Comparison of ENCODE assay signal across 8 cellular contexts in genomic region chr20:46568570-46569129, GRCh38. TPM values are rescaled to one million over a fixed set of nuclear protein-coding genes. Genes with fewer than 3 reads are reported as not detected.
DNase-seq lines count a peak whose midpoint lies in the region; ATAC-seq and TF ChIP-seq lines count a peak whose summit lies in the region.

No MANE protein-coding gene starts in this region.

- H3K9me3 ChIP-seq in ovary: no peaks in the 10 kb centered on the region

- H3K4me3 Mint-ChIP-seq in activated naive CD8-positive, alpha-beta T cell treated with anti-CD3 and anti-CD28 coated beads for 36 hours: no peak overlapping the region
- no peak overlapping the region for H3K4me3 Mint-ChIP-seq in activated CD4-positive, alpha-beta memory T cell treated with anti-CD3 and anti-CD28 coated beads, Interleukin-2, amount 10 ng/mL, durations not matched to agents 7 days and 5 days

- POLR2A ChIA-PET in activated CD4-positive, alpha-beta memory T cell treated with anti-CD3 and anti-CD28 coated beads, Interleukin-2, amount 10 ng/mL, durations not matched to agents 7 days and 5 days (lab: Charles Lee): no interaction called here

- no peaks in the 10 kb centered on the region for H3K27me3 ChIP-seq in ovary

- H3K9me3 Mint-ChIP-seq in activated naive CD8-positive, alpha-beta T cell treated with anti-CD3 and anti-CD28 coated beads for 36 hours: no peaks in the 10 kb centered on the region
- peaks cover 3% of the 10 kb centered on the region for H3K9me3 Mint-ChIP-seq in activated CD4-positive, alpha-beta memory T cell treated with anti-CD3 and anti-CD28 coated beads, Interleukin-2, amount 10 ng/mL, durations not matched to agents 7 days and 5 days

- TF ChIP-seq EP300 in ovary (IDR thresholded peaks at IDR 0.05): no peak

- TF ChIP-seq CTCF in epithelial cell of esophagus (IDR thresholded peaks at IDR 0.05; ENCODE audit: insufficient read depth, low read depth, low read length, missing control alignments) (no peak), ovary (IDR thresholded peaks at IDR 0.05) (no peak)

- DNase-seq in DMS79 (lab: John Stamatoyannopoulos, UW): peak; percentile 69
- DNase-seq in NCI-H446 (lab: John Stamatoyannopoulos, UW): peak; percentile 89 to 95
- peak; percentile 51 for DNase-seq in epithelial cell of esophagus (ENCODE audit: low read depth)
- peak; percentile 87 to 94 (median 91) for DNase-seq in ovary
- DNase-seq in activated naive CD8-positive, alpha-beta T cell treated with anti-CD3 and anti-CD28 coated beads for 36 hours: no peak
- DNase-seq in activated CD4-positive, alpha-beta memory T cell treated with anti-CD3 and anti-CD28 coated beads, Interleukin-2, amount 10 ng/mL, durations not matched to agents 7 days and 5 days: no peak

- no peaks in the 10 kb centered on the region for H3K36me3 Mint-ChIP-seq in activated naive CD8-positive, alpha-beta T cell treated with anti-CD3 and anti-CD28 coated beads for 36 hours
- H3K36me3 Mint-ChIP-seq in activated CD4-positive, alpha-beta memory T cell treated with anti-CD3 and anti-CD28 coated beads, Interleukin-2, amount 10 ng/mL, durations not matched to agents 7 days and 5 days (ENCODE audit: low read depth): no peaks in the 10 kb centered on the region

- H3K4me3 ChIP-seq in epithelial cell of esophagus (ENCODE audit: low read length): no peak overlapping the region
- no peak overlapping the region for H3K4me3 ChIP-seq in ovary

- intact Hi-C loops in ovary (cut with DNase I): no loop called here

- ATAC-seq in GM18517 (IDR thresholded peaks at IDR 0.05; ENCODE audit: unreplicated experiment) (no peak), GM19324 (IDR thresholded peaks at IDR 0.05; ENCODE audit: low FRiP score, unreplicated experiment) (no peak)

- CTCF ChIA-PET in activated CD4-positive, alpha-beta memory T cell treated with anti-CD3 and anti-CD28 coated beads, Interleukin-2, amount 10 ng/mL, durations not matched to agents 7 days and 5 days (lab: Charles Lee): interaction anchor here (1.4 kb wide), 1 partner anchor 17 kb away, joined by 5 read pairs; no protein-coding TSS in a partner anchor

- no peaks in the 10 kb centered on the region for H3K36me3 ChIP-seq in ovary

- H3K4me1 ChIP-seq in ovary (ENCODE audit: insufficient read depth): peaks cover 3% of the 10 kb centered on the region

- H3K27ac ChIP-seq in ovary: no peak overlapping the region

- no peak overlapping the region for H3K27ac Mint-ChIP-seq in activated naive CD8-positive, alpha-beta T cell treated with anti-CD3 and anti-CD28 coated beads for 36 hours
- H3K27ac Mint-ChIP-seq in activated CD4-positive, alpha-beta memory T cell treated with anti-CD3 and anti-CD28 coated beads, Interleukin-2, amount 10 ng/mL, durations not matched to agents 7 days and 5 days: no peak overlapping the region

- WGBS in ovary, 3 donors: 9 to 10% (median 9%) methylated on average over 10 of the region's 10 CpGs

- TF ChIP-seq POLR2A in ovary (IDR thresholded peaks at IDR 0.05): no peak

- H3K4me1 Mint-ChIP-seq in activated naive CD8-positive, alpha-beta T cell treated with anti-CD3 and anti-CD28 coated beads for 36 hours: no peaks in the 10 kb centered on the region
- H3K4me1 Mint-ChIP-seq in activated CD4-positive, alpha-beta memory T cell treated with anti-CD3 and anti-CD28 coated beads, Interleukin-2, amount 10 ng/mL, durations not matched to agents 7 days and 5 days: peaks cover 8% of the 10 kb centered on the region

- H3K27me3 Mint-ChIP-seq in activated naive CD8-positive, alpha-beta T cell treated with anti-CD3 and anti-CD28 coated beads for 36 hours: peaks cover 20% of the 10 kb centered on the region
- H3K27me3 Mint-ChIP-seq in activated CD4-positive, alpha-beta memory T cell treated with anti-CD3 and anti-CD28 coated beads, Interleukin-2, amount 10 ng/mL, durations not matched to agents 7 days and 5 days: peaks cover 40% of the 10 kb centered on the region

RNA-seq across cellular contexts. Expression of gene OCSTAMP, which starts 18.2 kb away (rescaled TPM):
- not detected for total RNA-seq in ovary
- polyA plus RNA-seq in ovary: 1 to 10 TPM in 1 of 2 donors, not detected in 1; 2.0 TPM
- not detected for total RNA-seq in activated naive CD8-positive, alpha-beta T cell treated with anti-CD3 and anti-CD28 coated beads for 36 hours
- under 1 TPM in 1 of 2 experiments, not detected in 1; 0.15 TPM for total RNA-seq in activated CD4-positive, alpha-beta memory T cell treated with anti-CD3 and anti-CD28 coated beads, Interleukin-2, amount 10 ng/mL, durations not matched to agents 7 days and 5 days

RNA-seq across cellular contexts. Expression of gene ZNF334, which starts 55.3 kb away (rescaled TPM):
- 10 to 100 TPM in 6 of 7 donors, 1 to 10 TPM in 1; 9.9 to 16.1 (median 11.3) TPM for total RNA-seq in ovary
- polyA plus RNA-seq in ovary: 10 to 100 TPM in 1 of 2 donors, 1 to 10 TPM in 1; 5.5 to 10.7 TPM
- total RNA-seq in activated naive CD8-positive, alpha-beta T cell treated with anti-CD3 and anti-CD28 coated beads for 36 hours: 1 to 10 TPM; 5.1 to 5.8 TPM
- total RNA-seq in activated CD4-positive, alpha-beta memory T cell treated with anti-CD3 and anti-CD28 coated beads, Interleukin-2, amount 10 ng/mL, durations not matched to agents 7 days and 5 days: 1 to 10 TPM; 1.4 TPM

Comparison
In these comparisons a context has a peak if more than half of its experiments do, and no peak if none do; other contexts are left out.
1. DNase-seq: peak in DMS79 (single experiment), NCI-H446 (2 of 2), epithelial cell of esophagus (single experiment) and ovary (5 of 5); none in activated naive CD8-positive, alpha-beta T cell treated with anti-CD3 and anti-CD28 coated beads for 36 hours (single experiment) and activated CD4-positive, alpha-beta memory T cell treated with anti-CD3 and anti-CD28 coated beads, Interleukin-2, amount 10 ng/mL, durations not matched to agents 7 days and 5 days (single experiment).